17 cellular contexts compared by ENCODE assay signal in the genomic region with DNA sequence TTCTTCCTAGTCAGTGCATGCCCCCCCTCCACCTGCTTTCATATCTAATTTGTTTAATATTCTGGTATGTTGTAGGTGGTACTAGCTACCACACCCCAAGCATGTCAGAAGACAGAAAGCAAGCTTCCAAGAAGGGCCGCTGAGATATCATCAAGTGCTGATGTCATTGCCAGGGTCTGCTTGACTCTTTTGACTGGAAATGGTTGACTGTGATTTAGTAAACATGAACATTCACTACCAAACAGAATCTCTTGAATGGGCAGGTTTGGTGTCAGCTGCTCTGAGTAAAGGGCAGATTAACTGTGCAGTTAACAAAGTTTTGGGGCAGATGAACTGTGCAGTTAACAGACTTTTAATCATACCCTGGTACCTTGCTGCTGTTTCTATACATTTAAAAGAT.
DNase-seq lines count a peak whose midpoint lies in the region; ATAC-seq and TF ChIP-seq lines count a peak whose summit lies in the region.
"Had no signal": no experiment of that assay in that cellular context is flagged by ENCODE, and none has a peak within 500 bp of the region (broad histone marks: within the 10 kb centered on the region; RNA-seq: fewer than 3 reads in every experiment).

No MANE protein-coding gene starts in this region.

- peaks cover 3% of the 10 kb centered on the region for H3K9me3 Mint-ChIP-seq in activated CD4-positive, alpha-beta T cell treated with anti-CD3 and anti-CD28 coated beads for 36 hours (ENCODE audit: low read depth)
- no peaks in the 10 kb centered on the region for H3K9me3 Mint-ChIP-seq in activated naive CD4-positive, alpha-beta T cell treated with anti-CD3 and anti-CD28 coated beads for 36 hours
- peaks cover 0 to 4% (median 3%) of the 10 kb centered on the region in 7 donors for H3K9me3 Mint-ChIP-seq in CD4-positive, CD25-positive, alpha-beta regulatory T cell
- peaks cover 10% of the 10 kb centered on the region for H3K9me3 Mint-ChIP-seq in activated T-helper 1 cell treated with anti-CD3 and anti-CD28 coated beads, Interleukin-12 subunit alpha, Interleukin-12 subunit beta, Interleukin-2, Interleukin-4 antibody, amounts not matched to agents 30 ng/mL and 10 ng/mL and 1 ng/mL, durations not matched to agents 14 hours and 24 hours and 36 hours
- H3K9me3 Mint-ChIP-seq in Calu3 (ENCODE audit: low read depth, unreplicated experiment), result no peaks in the 10 kb centered on the region

- H3K36me3 ChIP-seq in CD4-positive, CD25-positive, alpha-beta regulatory T cell (ENCODE audit: control insufficient read depth, insufficient read depth, low read length), result no peaks in the 10 kb centered on the region
- H3K36me3 ChIP-seq: HAP-1 had no signal

- CTCF ChIA-PET in activated CD4-positive, alpha-beta T cell treated with anti-CD3 and anti-CD28 coated beads for 36 hours (lab: Charles Lee), result interaction anchor here (0.6 to 3.0 kb wide), 15 partner anchors 9 to 320 kb away, joined by 3 to 12 read pairs (median 4); no protein-coding TSS in a partner anchor
- CTCF ChIA-PET in activated naive CD4-positive, alpha-beta T cell treated with anti-CD3 and anti-CD28 coated beads for 36 hours (lab: Charles Lee), result interaction anchor here (0.6 to 2.3 kb wide), 3 partner anchors 12 to 111 kb away, joined by 3 to 5 read pairs (median 4); no protein-coding TSS in a partner anchor
- CTCF ChIA-PET in Calu3 (lab: Charles Lee), result no interaction called here

- no peaks in the 10 kb centered on the region for H3K27me3 Mint-ChIP-seq in activated CD4-positive, alpha-beta T cell treated with anti-CD3 and anti-CD28 coated beads for 36 hours
- no peaks in the 10 kb centered on the region for H3K27me3 Mint-ChIP-seq in activated naive CD4-positive, alpha-beta T cell treated with anti-CD3 and anti-CD28 coated beads for 36 hours (ENCODE audit: low read depth)
- no peaks in the 10 kb centered on the region for H3K27me3 Mint-ChIP-seq in CD4-positive, CD25-positive, alpha-beta regulatory T cell
- H3K27me3 Mint-ChIP-seq in activated T-helper 1 cell treated with anti-CD3 and anti-CD28 coated beads, Interleukin-12 subunit alpha, Interleukin-12 subunit beta, Interleukin-2, Interleukin-4 antibody, amounts not matched to agents 30 ng/mL and 10 ng/mL and 1 ng/mL, durations not matched to agents 14 hours and 24 hours and 36 hours (ENCODE audit: insufficient read depth), result no peaks in the 10 kb centered on the region
- H3K27me3 Mint-ChIP-seq in Calu3 (ENCODE audit: unreplicated experiment), result no peaks in the 10 kb centered on the region

- DNase-seq in activated CD4-positive, alpha-beta T cell treated with anti-CD3 and anti-CD28 coated beads for 36 hours, result peak; percentile 61
- no peak for DNase-seq in activated CD4-positive, alpha-beta T cell treated with anti-CD3 and anti-CD28 coated beads for 4 hours
- peak; percentile 68 for DNase-seq in activated naive CD4-positive, alpha-beta T cell treated with anti-CD3 and anti-CD28 coated beads for 36 hours
- DNase-seq in activated naive CD4-positive, alpha-beta T cell treated with anti-CD3 and anti-CD28 coated beads, Interleukin-2, amount 50 U/mL, for 16 hours, result no peak
- DNase-seq in CD4-positive, CD25-positive, alpha-beta regulatory T cell, result peak in 1 of 3 donors; percentile 78
- DNase-seq in activated T-helper 1 cell treated with anti-CD3 and anti-CD28 coated beads, Interleukin-12 subunit alpha, Interleukin-12 subunit beta, Interleukin-2, Interleukin-4 antibody, amounts not matched to agents 30 ng/mL and 10 ng/mL and 1 ng/mL, durations not matched to agents 14 hours and 24 hours and 36 hours (ENCODE audit: low spot score), result peak; percentile 28
- no peak for DNase-seq in head of caudate nucleus
- no peak for DNase-seq in Calu3
- DNase-seq: 8988T, KG1, NCI-H1417, NCI-H187 treated with DMSO at 0.1 percent for 48 hours, NCI-H2227 treated with DMSO at 0.1 percent for 48 hours, NCI-H510A treated with DMSO at 0.1 percent for 48 hours, NCI-H774 had no signal

- H3K27ac ChIP-seq in CD4-positive, CD25-positive, alpha-beta regulatory T cell (ENCODE audit: insufficient read depth, low read length, poor library complexity, severe bottlenecking), result no peak overlapping the region

- H3K4me1 ChIP-seq in CD4-positive, CD25-positive, alpha-beta regulatory T cell (ENCODE audit: control insufficient read depth, insufficient read depth, low read length, poor library complexity, severe bottlenecking), result peaks cover 2% of the 10 kb centered on the region
- H3K4me1 ChIP-seq: HAP-1 had no signal

- no peak for TF ChIP-seq CTCF in Calu3 (IDR thresholded peaks at IDR 0.05; ENCODE audit: unreplicated experiment)

- no peaks in the 10 kb centered on the region for H3K27me3 ChIP-seq in CD4-positive, CD25-positive, alpha-beta regulatory T cell (ENCODE audit: control insufficient read depth, insufficient read depth, low read length)

- POLR2A ChIA-PET in activated CD4-positive, alpha-beta T cell treated with anti-CD3 and anti-CD28 coated beads for 36 hours (lab: Charles Lee), result interaction anchor here (0.5 to 2.3 kb wide), 11 partner anchors 10 to 234 kb away, joined by 3 to 15 read pairs (median 5); no protein-coding TSS in a partner anchor

- peak overlapping the region; percentile 82 for H3K27ac Mint-ChIP-seq in activated CD4-positive, alpha-beta T cell treated with anti-CD3 and anti-CD28 coated beads for 36 hours
- peak overlapping the region; percentile 76 for H3K27ac Mint-ChIP-seq in activated naive CD4-positive, alpha-beta T cell treated with anti-CD3 and anti-CD28 coated beads for 36 hours
- peak overlapping the region in 2 of 3 donors; percentile 43 to 58 for H3K27ac Mint-ChIP-seq in CD4-positive, CD25-positive, alpha-beta regulatory T cell
- H3K27ac Mint-ChIP-seq in activated T-helper 1 cell treated with anti-CD3 and anti-CD28 coated beads, Interleukin-12 subunit alpha, Interleukin-12 subunit beta, Interleukin-2, Interleukin-4 antibody, amounts not matched to agents 30 ng/mL and 10 ng/mL and 1 ng/mL, durations not matched to agents 14 hours and 24 hours and 36 hours, result peak overlapping the region; percentile 66
- H3K27ac Mint-ChIP-seq in Calu3 (ENCODE audit: unreplicated experiment), result no peak overlapping the region
- H3K27ac Mint-ChIP-seq: CD14-positive monocyte had no signal

- peaks cover 60% of the 10 kb centered on the region for H3K4me1 Mint-ChIP-seq in activated CD4-positive, alpha-beta T cell treated with anti-CD3 and anti-CD28 coated beads for 36 hours
- H3K4me1 Mint-ChIP-seq in activated naive CD4-positive, alpha-beta T cell treated with anti-CD3 and anti-CD28 coated beads for 36 hours (ENCODE audit: low read depth), result peaks cover 49% of the 10 kb centered on the region
- peaks cover 7 to 22% (median 13%) of the 10 kb centered on the region in 4 donors for H3K4me1 Mint-ChIP-seq in CD4-positive, CD25-positive, alpha-beta regulatory T cell
- peaks cover 62% of the 10 kb centered on the region for H3K4me1 Mint-ChIP-seq in activated T-helper 1 cell treated with anti-CD3 and anti-CD28 coated beads, Interleukin-12 subunit alpha, Interleukin-12 subunit beta, Interleukin-2, Interleukin-4 antibody, amounts not matched to agents 30 ng/mL and 10 ng/mL and 1 ng/mL, durations not matched to agents 14 hours and 24 hours and 36 hours (ENCODE audit: low read depth)
- no peaks in the 10 kb centered on the region for H3K4me1 Mint-ChIP-seq in Calu3 (ENCODE audit: low read depth, unreplicated experiment)
- H3K4me1 Mint-ChIP-seq: CD14-positive monocyte had no signal

- ATAC-seq in activated CD4-positive, alpha-beta T cell treated with anti-CD3 and anti-CD28 coated beads for 36 hours, result peak; percentile 77
- ATAC-seq in CD4-positive, CD25-positive, alpha-beta regulatory T cell (ENCODE audit: low read depth in 2 of 2), result peak; percentile 74 to 85

- intact Hi-C loops in activated CD4-positive, alpha-beta T cell treated with anti-CD3 and anti-CD28 coated beads for 36 hours (cut with DNase I, micrococcal nuclease), result no loop called here
- intact Hi-C loops in activated naive CD4-positive, alpha-beta T cell treated with anti-CD3 and anti-CD28 coated beads for 36 hours (cut with micrococcal nuclease), result loop anchor here (1.0 kb wide), 4 partner anchors 9 to 44 kb away; no protein-coding TSS in a partner anchor
- intact Hi-C loops in activated T-helper 1 cell treated with anti-CD3 and anti-CD28 coated beads, Interleukin-12 subunit alpha, Interleukin-12 subunit beta, Interleukin-2, Interleukin-4 antibody, amounts not matched to agents 30 ng/mL and 10 ng/mL and 1 ng/mL, durations not matched to agents 14 hours and 24 hours and 36 hours (cut with micrococcal nuclease), result loop anchor here (1.0 kb wide), 1 partner anchor 8 kb away; no protein-coding TSS in a partner anchor
- intact Hi-C loops in head of caudate nucleus (cut with DNase I), result no loop called here
- intact Hi-C loops in Calu3 (cut with micrococcal nuclease; ENCODE audit: unreplicated experiment), result no loop called here

- H3K4me3 Mint-ChIP-seq in activated CD4-positive, alpha-beta T cell treated with anti-CD3 and anti-CD28 coated beads for 36 hours, result no peak overlapping the region
- no peak overlapping the region for H3K4me3 Mint-ChIP-seq in activated naive CD4-positive, alpha-beta T cell treated with anti-CD3 and anti-CD28 coated beads for 36 hours
- H3K4me3 Mint-ChIP-seq in CD4-positive, CD25-positive, alpha-beta regulatory T cell, result no peak overlapping the region
- H3K4me3 Mint-ChIP-seq in activated T-helper 1 cell treated with anti-CD3 and anti-CD28 coated beads, Interleukin-12 subunit alpha, Interleukin-12 subunit beta, Interleukin-2, Interleukin-4 antibody, amounts not matched to agents 30 ng/mL and 10 ng/mL and 1 ng/mL, durations not matched to agents 14 hours and 24 hours and 36 hours, result peak overlapping the region; percentile 30
- no peak overlapping the region for H3K4me3 Mint-ChIP-seq in Calu3 (ENCODE audit: low read depth, unreplicated experiment)
- H3K4me3 Mint-ChIP-seq: CD14-positive monocyte had no signal

- H3K36me3 Mint-ChIP-seq in activated CD4-positive, alpha-beta T cell treated with anti-CD3 and anti-CD28 coated beads for 36 hours (ENCODE audit: low read depth), result peaks cover 7% of the 10 kb centered on the region
- peaks cover 2% of the 10 kb centered on the region for H3K36me3 Mint-ChIP-seq in activated naive CD4-positive, alpha-beta T cell treated with anti-CD3 and anti-CD28 coated beads for 36 hours (ENCODE audit: low read depth)
- peaks cover 4% of the 10 kb centered on the region for H3K36me3 Mint-ChIP-seq in CD4-positive, CD25-positive, alpha-beta regulatory T cell
- peaks cover 6% of the 10 kb centered on the region for H3K36me3 Mint-ChIP-seq in activated T-helper 1 cell treated with anti-CD3 and anti-CD28 coated beads, Interleukin-12 subunit alpha, Interleukin-12 subunit beta, Interleukin-2, Interleukin-4 antibody, amounts not matched to agents 30 ng/mL and 10 ng/mL and 1 ng/mL, durations not matched to agents 14 hours and 24 hours and 36 hours (ENCODE audit: low read depth)
- no peaks in the 10 kb centered on the region for H3K36me3 Mint-ChIP-seq in Calu3 (ENCODE audit: insufficient read depth, unreplicated experiment)
- H3K36me3 Mint-ChIP-seq: CD14-positive monocyte had no signal

- BruUV-seq in Calu3 (replicated peaks; lab: Mats Ljungman, UMichigan), result no TSS peak

- H3K9me3 ChIP-seq in CD4-positive, CD25-positive, alpha-beta regulatory T cell (ENCODE audit: control insufficient read depth in 2 of 2, low read length in 2 of 2), result no peaks in the 10 kb centered on the region
- H3K9me3 ChIP-seq: HAP-1 had no signal

- H3K4me3 ChIP-seq in CD4-positive, CD25-positive, alpha-beta regulatory T cell (ENCODE audit: low read depth, low read length), result no peak overlapping the region
- H3K4me3 ChIP-seq: HAP-1 had no signal

Comparison
In these comparisons a context has a peak if more than half of its experiments do, and no peak if none do; other contexts are left out.
1. DNase-seq: peak in activated CD4-positive, alpha-beta T cell treated with anti-CD3 and anti-CD28 coated beads for 36 hours (single experiment), activated naive CD4-positive, alpha-beta T cell treated with anti-CD3 and anti-CD28 coated beads for 36 hours (single experiment) and activated T-helper 1 cell treated with anti-CD3 and anti-CD28 coated beads, Interleukin-12 subunit alpha, Interleukin-12 subunit beta, Interleukin-2, Interleukin-4 antibody, amounts not matched to agents 30 ng/mL and 10 ng/mL and 1 ng/mL, durations not matched to agents 14 hours and 24 hours and 36 hours (single experiment); none in activated CD4-positive, alpha-beta T cell treated with anti-CD3 and anti-CD28 coated beads for 4 hours (0 of 2), activated naive CD4-positive, alpha-beta T cell treated with anti-CD3 and anti-CD28 coated beads, Interleukin-2, amount 50 U/mL, for 16 hours (single experiment), head of caudate nucleus (0 of 42) and Calu3 (single experiment).
2. intact Hi-C loops: an anchor here in activated naive CD4-positive, alpha-beta T cell treated with anti-CD3 and anti-CD28 coated beads for 36 hours (1.0 kb wide) and activated T-helper 1 cell treated with anti-CD3 and anti-CD28 coated beads, Interleukin-12 subunit alpha, Interleukin-12 subunit beta, Interleukin-2, Interleukin-4 antibody, amounts not matched to agents 30 ng/mL and 10 ng/mL and 1 ng/mL, durations not matched to agents 14 hours and 24 hours and 36 hours (1.0 kb wide); none called in activated CD4-positive, alpha-beta T cell treated with anti-CD3 and anti-CD28 coated beads for 36 hours, head of caudate nucleus and Calu3.